In the genomic region with DNA sequence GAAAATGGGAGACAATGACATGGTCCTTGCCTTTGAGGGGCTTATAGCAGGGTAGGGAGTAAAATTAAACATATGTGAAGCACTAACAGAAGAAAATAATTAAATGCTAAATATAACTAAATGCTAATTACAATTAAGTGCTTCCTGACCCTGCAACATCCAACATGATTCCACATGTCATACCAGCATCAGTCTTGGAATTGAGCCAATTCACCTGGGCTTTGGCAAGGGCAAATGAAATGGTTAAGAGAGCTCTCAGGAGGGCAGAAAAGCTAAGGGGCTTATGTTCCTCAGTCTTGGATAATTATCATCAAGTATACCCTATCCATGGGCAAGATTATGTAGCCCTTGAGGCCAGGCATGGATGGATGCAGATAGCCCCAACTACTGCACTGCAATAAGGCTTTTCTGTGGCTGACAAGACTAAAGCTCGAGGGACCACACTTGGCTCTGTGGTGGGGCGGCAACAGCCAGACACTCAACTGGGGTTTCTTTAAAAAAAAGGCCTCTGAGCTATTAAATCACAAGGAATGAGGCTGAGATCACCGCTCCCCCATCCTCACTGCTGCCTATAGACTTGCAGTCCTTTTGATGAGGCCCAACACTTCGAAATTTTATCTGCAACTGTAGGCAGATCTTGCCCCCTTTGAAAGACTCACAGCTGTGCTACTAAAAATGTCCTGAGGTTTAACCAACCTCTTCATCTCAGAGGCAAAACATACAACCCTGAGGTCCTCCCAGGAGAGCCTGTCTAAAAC, we compare ENCODE assay signal across 8 cellular contexts. TPM values are rescaled to one million over a fixed set of nuclear protein-coding genes. Genes with fewer than 3 reads are reported as not detected.
DNase-seq lines count a peak whose midpoint lies in the region; ATAC-seq, FAIRE-seq and TF ChIP-seq lines count a peak whose summit lies in the region.

No MANE protein-coding gene starts in this region.

- peak overlapping the region; percentile 88 for H3K4me3 ChIP-seq in AG04450 (ENCODE audit: low read depth, low read length)
- H3K4me3 ChIP-seq in MM.1S (ENCODE audit: low read length) = no peak overlapping the region
- H3K4me3 ChIP-seq in bronchial epithelial cell (ENCODE audit: low read depth, low read length) = no peak overlapping the region
- peak overlapping the region in 1 of 2 donors; percentile 89 for H3K4me3 ChIP-seq in mucosa of rectum (ENCODE audit: low read length in 2 of 2)

- no peaks in the 10 kb centered on the region for H3K9me2 ChIP-seq in MM.1S (replicated peaks; ENCODE audit: insufficient read depth, low read length)

- peak overlapping the region; percentile 74; the same call in 1 of the 2 replicates for H3K4me2 ChIP-seq in MM.1S (ENCODE audit: low read depth, low read length)

- CTCF ChIA-PET in AG04450 (lab: Charles Lee) = interaction anchor here (0.6 to 4.2 kb wide), 6 partner anchors 12 to 393 kb away, joined by 3 to 44 read pairs (median 13); no protein-coding TSS in a partner anchor

- H3K79me2 ChIP-seq in MM.1S (ENCODE audit: low read length) = peaks cover 92% of the 10 kb centered on the region

- no peak for ATAC-seq in HG03432 (IDR thresholded peaks at IDR 0.05; ENCODE audit: unreplicated experiment)

- H3K27ac ChIP-seq in AG04450 (ENCODE audit: low read depth, low read length) = no peak overlapping the region
- peak overlapping the region; percentile 13; the same call in 1 of the 2 replicates for H3K27ac ChIP-seq in MM.1S (ENCODE audit: low read length)
- H3K27ac ChIP-seq in mucosa of rectum (ENCODE audit: low read depth in 2 of 2, low read length in 2 of 2) = peak overlapping the region; percentile 89 to 97

- POLR2A ChIA-PET in AG04450 (lab: Yijun Ruan, JAX) = interaction anchor here (0.6 to 1.3 kb wide), 4 partner anchors 10 to 53 kb away, joined by 3 to 6 read pairs (median 4); no protein-coding TSS in a partner anchor

- FAIRE-seq in bronchial epithelial cell (lab: Jason Lieb, UNC) = no peak

- H3K36me3 ChIP-seq in MM.1S (replicated peaks; ENCODE audit: insufficient read depth, low read length) (peaks cover 4% of the 10 kb centered on the region; the same call in 1 of the 2 replicates), bronchial epithelial cell (ENCODE audit: control insufficient read depth, insufficient read depth, low read length) (peaks cover 5% of the 10 kb centered on the region), mucosa of rectum (ENCODE audit: control insufficient read depth in 2 of 2, insufficient read depth in 2 of 2, low read length in 2 of 2) (peaks cover 11 to 26% of the 10 kb centered on the region in 2 donors)

- H3K27me3 ChIP-seq in AG04450 (ENCODE audit: control insufficient read depth, insufficient read depth, low read length) (no peaks in the 10 kb centered on the region), MM.1S (replicated peaks; ENCODE audit: insufficient read depth, low read length) (no peaks in the 10 kb centered on the region), bronchial epithelial cell (ENCODE audit: control insufficient read depth, insufficient read depth, low read length) (no peaks in the 10 kb centered on the region), mucosa of rectum (ENCODE audit: control insufficient read depth in 2 of 2, insufficient read depth in 2 of 2, low read length in 2 of 2) (no peaks in the 10 kb centered on the region)

- H3K4me1 ChIP-seq in MM.1S (ENCODE audit: low read length) = peaks cover 29% of the 10 kb centered on the region
- peaks cover 39 to 48% of the 10 kb centered on the region in 2 donors for H3K4me1 ChIP-seq in mucosa of rectum (ENCODE audit: control insufficient read depth in 2 of 2, insufficient read depth in 2 of 2, low read length in 2 of 2)

- H3K9me3 ChIP-seq in AG04450 (ENCODE audit: control insufficient read depth, insufficient read depth, low read length) (no peaks in the 10 kb centered on the region), MM.1S (replicated peaks; ENCODE audit: insufficient read depth, low read length) (no peaks in the 10 kb centered on the region), mucosa of rectum (ENCODE audit: control insufficient read depth in 2 of 2, low read length in 2 of 2) (no peaks in the 10 kb centered on the region)

- H3F3A ChIP-seq in MM.1S (ENCODE audit: insufficient read depth, low read length) = peaks cover 13% of the 10 kb centered on the region

- 0 out of 2 replicates have a peak, but pooled peaks cover 3% of the 10 kb centered on the region for H4K20me1 ChIP-seq in MM.1S (ENCODE audit: insufficient read depth, low read length)

- H3K9ac ChIP-seq in MM.1S (ENCODE audit: low read length) (no peak overlapping the region), mucosa of rectum (ENCODE audit: low read depth in 1 of 2, low read length in 2 of 2) (no peak overlapping the region)

- no peak overlapping the region for H2AFZ ChIP-seq in MM.1S (ENCODE audit: low read length)

- TF ChIP-seq CTCF in AG04450 (IDR thresholded peaks at IDR 0.05; ENCODE audit: low read depth, low read length) (no peak), MM.1S (IDR thresholded peaks at IDR 0.05; ENCODE audit: low read length) (no peak), bronchial epithelial cell (IDR thresholded peaks at IDR 0.05; ENCODE audit: insufficient read depth, low read length, severe bottlenecking) (no peak)

- DNase-seq in AG04450 (ENCODE audit: low read depth, low spot score) (no peak), MM.1S (no peak), bronchial epithelial cell (ENCODE audit: low read depth) (peak; percentile 55), HuH-7 (ENCODE audit: low spot score) (no peak), SIG-M5 (lab: John Stamatoyannopoulos, UW) (no peak), NCI-H2107 (lab: John Stamatoyannopoulos, UW) (no peak)

RNA-seq across cellular contexts. Expression of a gene that starts 39.0 kb away (rescaled TPM):
- 2.2 and 2.5 TPM in 2 replicates for polyA plus RNA-seq in AG04450 (2011; rRNA removed)
- 3.0 and 3.9 TPM in 2 replicates for polyA minus RNA-seq in AG04450 (2011; rRNA and poly(A)+ RNA removed)
- 1.4 and 2.1 TPM in 2 replicates for total RNA-seq in bronchial epithelial cell

RNA-seq across cellular contexts. Expression of a gene that starts 42.6 kb away (rescaled TPM):
- 79.5 and 90.7 TPM in 2 replicates for polyA plus RNA-seq in AG04450 (2011; rRNA removed)
- polyA minus RNA-seq in AG04450 (2011; rRNA and poly(A)+ RNA removed) = 202 and 232 TPM in 2 replicates
- 52.7 and 79.1 TPM in 2 replicates for total RNA-seq in bronchial epithelial cell

RNA-seq across cellular contexts. Expression of a gene that starts 42.9 kb away (rescaled TPM):
- polyA plus RNA-seq in AG04450 (2011; rRNA removed) = 7.8 and 8.6 TPM in 2 replicates
- 6.3 and 9.1 TPM in 2 replicates for polyA minus RNA-seq in AG04450 (2011; rRNA and poly(A)+ RNA removed)
- total RNA-seq in bronchial epithelial cell = 2.6 and 3.2 TPM in 2 replicates
